In the genomic region with DNA sequence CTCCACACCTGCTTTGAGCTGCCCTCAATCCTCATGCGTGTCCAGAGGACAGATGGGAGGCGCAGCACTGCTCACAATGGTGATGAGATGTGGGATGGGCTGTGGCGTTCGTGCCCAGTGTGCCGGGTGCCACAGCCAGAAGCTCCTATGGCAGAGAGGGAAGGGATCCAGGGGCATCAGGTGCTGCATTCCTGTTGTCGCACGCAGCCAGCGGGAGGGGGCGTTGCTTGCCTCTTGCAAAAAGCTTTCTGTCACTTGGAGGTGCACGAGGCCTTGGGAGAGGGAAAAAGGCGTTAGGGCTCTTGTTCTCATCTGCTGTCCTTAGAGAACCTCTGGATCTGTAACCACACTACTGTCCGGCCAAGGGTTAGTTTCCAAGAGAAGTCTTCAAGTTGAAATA, we compare ENCODE assay signal across 11 cellular contexts. TPM values are rescaled to one million over a fixed set of nuclear protein-coding genes. Genes with fewer than 3 reads are reported as not detected.
DNase-seq lines count a peak whose midpoint lies in the region; ATAC-seq and TF ChIP-seq lines count a peak whose summit lies in the region.
"Had no signal": no experiment of that assay in that cellular context is flagged by ENCODE, and none has a peak within 500 bp of the region (broad histone marks: within the 10 kb centered on the region; RNA-seq: fewer than 3 reads in every experiment).

No MANE protein-coding gene starts in this region.

- POLR2A ChIA-PET in IMR-90 (lab: Charles Lee; ENCODE audit: unreplicated experiment): no interaction called here

- H3K36me3 ChIP-seq in IMR-90 (ENCODE audit: control insufficient read depth, insufficient read depth, low read length) (no peaks in the 10 kb centered on the region), Peyer's patch (no peaks in the 10 kb centered on the region), mesenchymal stem cell (ENCODE audit: control insufficient read depth in 1 of 2, insufficient read depth in 2 of 2, low read depth in 1 of 2, low read length in 2 of 2) (no peaks in the 10 kb centered on the region)

- H3K79me1 ChIP-seq in IMR-90 (ENCODE audit: low read depth in 1 of 2, low read length in 2 of 2): no peaks in the 10 kb centered on the region; a peak in 1 of 4 replicates
- no peaks in the 10 kb centered on the region for H3K79me1 ChIP-seq in mesenchymal stem cell (replicated peaks; ENCODE audit: low read length, poor library complexity, severe bottlenecking)

- no peak for TF ChIP-seq RAD21 in IMR-90 (IDR thresholded peaks at IDR 0.05; ENCODE audit: low read length)

- H2BK5ac ChIP-seq in IMR-90 (ENCODE audit: low read depth, low read length, poor library complexity, severe bottlenecking) (no peak overlapping the region), mesenchymal stem cell (ENCODE audit: low read depth, low read length, poor library complexity, severe bottlenecking) (no peak overlapping the region)

- H3K9me3 ChIP-seq in IMR-90 (ENCODE audit: control insufficient read depth, insufficient read depth, low read length) (peaks cover 3% of the 10 kb centered on the region; the same call in 1 of the 2 replicates), Peyer's patch (no peaks in the 10 kb centered on the region), mesenchymal stem cell (ENCODE audit: control insufficient read depth, low read length) (no peaks in the 10 kb centered on the region)
- H3K9me3 ChIP-seq: body of pancreas had no signal

- no peak for ATAC-seq in IMR-90 (ENCODE audit: low read depth)
- no peak for ATAC-seq in HG03457 (IDR thresholded peaks at IDR 0.05; ENCODE audit: unreplicated experiment)
- ATAC-seq in GM18511 (IDR thresholded peaks at IDR 0.05; ENCODE audit: unreplicated experiment): no peak
- no peak for ATAC-seq in HG03342 (IDR thresholded peaks at IDR 0.05; ENCODE audit: unreplicated experiment)
- ATAC-seq: body of pancreas had no signal

- H3K9me1 ChIP-seq in IMR-90 (ENCODE audit: insufficient read depth, low read length): peaks cover 16% of the 10 kb centered on the region

- H2BK12ac ChIP-seq in mesenchymal stem cell (ENCODE audit: low read length in 2 of 2): peak overlapping the region; percentile 46 to 98

- H2BK15ac ChIP-seq in IMR-90 (ENCODE audit: low read depth, low read length) (no peak overlapping the region), mesenchymal stem cell (ENCODE audit: low read depth, poor library complexity, severe bottlenecking) (peak overlapping the region; percentile 66)

- DNase-seq in DMS79 (lab: John Stamatoyannopoulos, UW) (peak; percentile 84), IMR-90 (no peak), Peyer's patch (peak in 2 of 3 donors; percentile 36 to 46), mesenchymal stem cell (no peak), mucosa of gallbladder (ENCODE audit: low spot score) (no peak)
- DNase-seq: naive B cell, NCI-H748 treated with DMSO at 0.1 percent for 48 hours had no signal

- H3K9ac ChIP-seq in IMR-90 (ENCODE audit: low read depth, low read length) (no peak overlapping the region), mesenchymal stem cell (ENCODE audit: low read length) (no peak overlapping the region)

- intact Hi-C loops in IMR-90 (cut with micrococcal nuclease): no loop called here

- H2BK20ac ChIP-seq in IMR-90 (ENCODE audit: low read depth, low read length): no peak overlapping the region

- peaks cover 15% of the 10 kb centered on the region; the same call in 1 of the 2 replicates for H3K4me1 ChIP-seq in IMR-90 (ENCODE audit: control insufficient read depth, insufficient read depth, low read length)
- H3K4me1 ChIP-seq in Peyer's patch: no peaks in the 10 kb centered on the region
- peaks cover 2% of the 10 kb centered on the region for H3K4me1 ChIP-seq in mesenchymal stem cell (ENCODE audit: control insufficient read depth, insufficient read depth, low read depth, low read length)
- H3K4me1 ChIP-seq: body of pancreas had no signal

- H2AK5ac ChIP-seq in IMR-90 (ENCODE audit: low read depth, low read length) (no peak overlapping the region), mesenchymal stem cell (ENCODE audit: low read length, severe bottlenecking) (no peak overlapping the region)

- H3K14ac ChIP-seq in IMR-90 (replicated peaks; ENCODE audit: low read depth, low read length) (no peak overlapping the region), mesenchymal stem cell (ENCODE audit: low read length in 2 of 2) (peak overlapping the region in 1 of 2 experiments; percentile 73)

- CTCF ChIA-PET in IMR-90 (lab: Yijun Ruan, JAX): interaction anchor here (0.9 to 1.1 kb wide), 2 partner anchors 24 to 44 kb away, joined by 3 read pairs; no protein-coding TSS in a partner anchor

- H4K91ac ChIP-seq in IMR-90 (ENCODE audit: insufficient read depth, low read depth, low read length) (no peak overlapping the region), mesenchymal stem cell (ENCODE audit: low read length) (peak overlapping the region; percentile 97)

- no peak overlapping the region for H3K4me3 ChIP-seq in IMR-90 (ENCODE audit: insufficient read depth, low read depth, low read length)
- no peak overlapping the region for H3K4me3 ChIP-seq in Peyer's patch
- no peak overlapping the region for H3K4me3 ChIP-seq in mesenchymal stem cell (ENCODE audit: insufficient read depth in 1 of 2, low read depth in 1 of 2, low read length in 2 of 2)
- H3K4me3 ChIP-seq: body of pancreas had no signal

- no peak overlapping the region; the same call in 1 of the 2 replicates for H3K4ac ChIP-seq in IMR-90 (ENCODE audit: low read depth, low read length)
- H3K4ac ChIP-seq in mesenchymal stem cell (ENCODE audit: low read depth in 1 of 2, low read length in 2 of 2): peak overlapping the region; percentile 19 to 89

- H3K23ac ChIP-seq in IMR-90 (ENCODE audit: low read depth, low read length) (no peak overlapping the region), mesenchymal stem cell (ENCODE audit: low read length in 2 of 2) (no peak overlapping the region)

- no peak overlapping the region for H3K18ac ChIP-seq in IMR-90 (ENCODE audit: low read depth, low read length)
- peak overlapping the region; percentile 75 to 76 for H3K18ac ChIP-seq in mesenchymal stem cell (ENCODE audit: low read depth in 1 of 2, low read length in 2 of 2)

- H2BK120ac ChIP-seq in IMR-90 (ENCODE audit: low read depth, low read length) (no peak overlapping the region), mesenchymal stem cell (ENCODE audit: low read depth, low read length) (peak overlapping the region; percentile 45)

- H4K8ac ChIP-seq in IMR-90 (ENCODE audit: low read depth in 2 of 2, low read length in 2 of 2): no peak overlapping the region
- H4K8ac ChIP-seq in mesenchymal stem cell (ENCODE audit: low read length): peak overlapping the region; percentile 1

- H3K27me3 ChIP-seq in IMR-90 (ENCODE audit: control insufficient read depth, insufficient read depth, low read length) (no peaks in the 10 kb centered on the region), Peyer's patch (no peaks in the 10 kb centered on the region), mesenchymal stem cell (ENCODE audit: control insufficient read depth in 1 of 2, insufficient read depth in 1 of 2, low read length in 2 of 2) (peaks cover 3 to 4% of the 10 kb centered on the region in 2 experiments)
- H3K27me3 ChIP-seq: body of pancreas had no signal

- TF ChIP-seq CTCF in IMR-90 (conservative IDR thresholded peaks at IDR 0.05; ENCODE audit: low read depth, low read length) (0 out of 2 replicates have a peak, but pooled peaks have one; percentile 8), Peyer's patch (IDR thresholded peaks at IDR 0.05) (no peak)

- H2AFZ ChIP-seq in IMR-90 (replicated peaks; ENCODE audit: low read length, poor library complexity): no peak overlapping the region
- H2AFZ ChIP-seq in mesenchymal stem cell (ENCODE audit: low read depth, low read length): no peak overlapping the region

- no peak for TF ChIP-seq POLR2A in IMR-90 (IDR thresholded peaks at IDR 0.05; ENCODE audit: low read depth, low read length)
- TF ChIP-seq POLR2A in Peyer's patch (IDR thresholded peaks at IDR 0.05): no peak

- H4K5ac ChIP-seq in IMR-90 (ENCODE audit: low read depth, low read length): no peak overlapping the region

- BruUV-seq in IMR-90 (replicated peaks; lab: Mats Ljungman, UMichigan): no TSS peak

- dilution Hi-C loops in IMR-90 (cut with HindIII; ENCODE audit: low sequenced_read_pairs, unreplicated experiment): no loop called here

- 63% methylated on average over 5 of the region's 12 CpGs; no CpG with 5 or more reads in 1 of the 2 experiments for WGBS in IMR-90 (ENCODE audit: extremely low coverage in 2 of 2, insufficient read length in 1 of 2), 2 experiments
- WGBS in mesenchymal stem cell: 50% methylated on average over 12 of the region's 12 CpGs

- no peaks in the 10 kb centered on the region for H4K20me1 ChIP-seq in IMR-90 (ENCODE audit: insufficient read depth, low read length)

- no peak overlapping the region for H3K27ac ChIP-seq in IMR-90 (ENCODE audit: insufficient read depth, low read length)
- H3K27ac ChIP-seq in Peyer's patch: peak overlapping the region in 1 of 4 donors; percentile 17
- no peak overlapping the region for H3K27ac ChIP-seq in mesenchymal stem cell (ENCODE audit: low read length, poor library complexity, severe bottlenecking)
- H3K27ac ChIP-seq: body of pancreas had no signal

- in situ Hi-C loops in IMR-90 (cut with MboI; ENCODE audit: low sequenced_read_pairs): no loop called here

- H3K56ac ChIP-seq in IMR-90 (ENCODE audit: extremely low read depth, insufficient read depth, low read length): no peak overlapping the region

- H3K4me2 ChIP-seq in IMR-90 (ENCODE audit: low read depth, low read length): no peak overlapping the region
- no peak overlapping the region for H3K4me2 ChIP-seq in mesenchymal stem cell (ENCODE audit: low read length, poor library complexity, severe bottlenecking)

- H2AK9ac ChIP-seq in IMR-90 (replicated peaks; ENCODE audit: low read depth, low read length, poor library complexity): no peak overlapping the region

RNA-seq across cellular contexts. Expression of gene ALLC, which starts 29.2 kb away (rescaled TPM):
- total RNA-seq in IMR-90 (2012; rRNA removed) (not detected in 2 replicates), Peyer's patch (not detected), mucosa of gallbladder (0.81 TPM)
- polyA plus RNA-seq in IMR-90 (2012; rRNA removed): not detected in 2 replicates
- polyA plus RNA-seq in IMR-90 (2012; cell fraction: cytosol; rRNA removed): not detected in 2 replicates
- polyA plus RNA-seq in IMR-90 (2012; cell fraction: nucleus; rRNA removed; ENCODE audit: low replicate concordance): not detected in 2 replicates
- polyA plus RNA-seq in mesenchymal stem cell (2013, experiment 1 of 2): 0.11 TPM
- 0.10 TPM for polyA plus RNA-seq in mesenchymal stem cell (2013, experiment 2 of 2)
- total RNA-seq: body of pancreas had no signal

RNA-seq across cellular contexts. Expression of gene COLEC11, which starts 33.9 kb away (rescaled TPM):
- total RNA-seq in IMR-90 (2012; rRNA removed) (under 0.01 and 0.28 TPM in 2 replicates), Peyer's patch (1 to 10 TPM in 2 of 4 donors, under 1 TPM in 1, not detected in 1; 0.70 to 5.8 (median 1.1) TPM), mucosa of gallbladder (79.0 TPM)
- 0.24 and 0.55 TPM in 2 replicates for polyA plus RNA-seq in IMR-90 (2012; rRNA removed)
- 0.34 and 0.45 TPM in 2 replicates for polyA plus RNA-seq in IMR-90 (2012; cell fraction: cytosol; rRNA removed)
- 0.12 TPM in 1 of 2 replicates, not detected in the other for polyA plus RNA-seq in IMR-90 (2012; cell fraction: nucleus; rRNA removed; ENCODE audit: low replicate concordance)
- 54.5 TPM for polyA plus RNA-seq in mesenchymal stem cell (2013, experiment 1 of 2)
- 53.6 TPM for polyA plus RNA-seq in mesenchymal stem cell (2013, experiment 2 of 2)

RNA-seq across cellular contexts. Expression of gene RPS7, which starts 53.7 kb away (rescaled TPM):
- total RNA-seq in IMR-90 (2012; rRNA removed): 3,111 and 3,387 TPM in 2 replicates
- polyA plus RNA-seq in IMR-90 (2012; rRNA removed): 1,199 and 1,260 TPM in 2 replicates
- polyA plus RNA-seq in IMR-90 (2012; cell fraction: cytosol; rRNA removed): 1,489 and 3,890 TPM in 2 replicates
- 261 and 727 TPM in 2 replicates for polyA plus RNA-seq in IMR-90 (2012; cell fraction: nucleus; rRNA removed; ENCODE audit: low replicate concordance)
- total RNA-seq in Peyer's patch: 1,000 to 10,000 TPM in 3 of 4 donors, 100 to 1,000 TPM in 1; 855 to 2,886 (median 1,081) TPM
- 4,758 TPM for polyA plus RNA-seq in mesenchymal stem cell (2013, experiment 1 of 2)
- polyA plus RNA-seq in mesenchymal stem cell (2013, experiment 2 of 2): 4,603 TPM
- 690 TPM for total RNA-seq in mucosa of gallbladder

Comparison
In these comparisons a context has a peak if more than half of its experiments do, and no peak if none do; other contexts are left out.
1. DNase-seq: peak in DMS79 (single experiment) and Peyer's patch (2 of 3); none in IMR-90 (single experiment), mesenchymal stem cell (single experiment) and mucosa of gallbladder (single experiment).
2. RNA of gene COLEC11, which starts 33.9 kb away (total RNA-seq): 79.0 TPM in mucosa of gallbladder (single experiment); 0.70 to 5.8 TPM in Peyer's patch and under 0.01 to 0.28 TPM in IMR-90; every median in the first group is over 10 times any median in the second.